Comparison of ENCODE assay signal across 8 cellular contexts in genomic region chr4:17576932-17577659, GRCh38. TPM values are rescaled to one million over a fixed set of nuclear protein-coding genes. Genes with fewer than 3 reads are reported as not detected.
DNase-seq lines count a peak whose midpoint lies in the region; ATAC-seq and TF ChIP-seq lines count a peak whose summit lies in the region.

LAP3 (plus strand) TSS chr4:17577198; CDS start chr4:17577466, 268 bp downstream.

- H3K4me3 Mint-ChIP-seq in HFFc6 = peak within 1 kb of the TSS; percentile 97
- H3K4me3 Mint-ChIP-seq in activated naive CD4-positive, alpha-beta T cell treated with anti-CD3 and anti-CD28 coated beads, Interleukin-2, amount 50 U/mL, for 24 hours = peak within 1 kb of the TSS; percentile 94

- TF ChIP-seq CTCF in HFFc6 (IDR thresholded peaks at IDR 0.05) (0 out of 2 replicates have a peak, but pooled peaks have one; percentile 46), NB4 (IDR thresholded peaks at IDR 0.05; ENCODE audit: low read depth, low read length) (no peak), suprapubic skin (IDR thresholded peaks at IDR 0.05) (no peak)

- H3K27me3 ChIP-seq in suprapubic skin = no peaks in the 10 kb centered on the region

- peak within 1 kb of the TSS; percentile 91 for H3K27ac ChIP-seq in suprapubic skin

- H3K36me3 ChIP-seq in suprapubic skin = peaks cover 4% of the 10 kb centered on the region

- DNase-seq in GM04504 (ENCODE audit: low read depth) = peak; percentile 90
- peak; percentile 94 for DNase-seq in HFFc6
- DNase-seq in NB4 (ENCODE audit: low read depth) = peak; percentile 98
- DNase-seq in globus pallidus (ENCODE audit: low spot score) = peak; percentile 97
- peak; percentile 55 to 99 (median 97) for DNase-seq in nucleus accumbens (lab: John Stamatoyannopoulos, UW)
- peak; percentile 99 for DNase-seq in suprapubic skin (ENCODE audit: low spot score in 2 of 2)

- H3K4me3 ChIP-seq in NB4 (ENCODE audit: low read depth, low read length) (peak within 1 kb of the TSS; percentile 79), suprapubic skin (peak within 1 kb of the TSS; percentile 77)

- TF ChIP-seq POLR2A in NB4 (IDR thresholded peaks at IDR 0.05; ENCODE audit: extremely low read depth, insufficient read length) = peak; percentile 97
- peak in 1 of 2 donors; percentile 93 for TF ChIP-seq POLR2A in suprapubic skin (IDR thresholded peaks at IDR 0.05)

- WGBS in suprapubic skin = 0% methylated on average over 3 of the region's 90 CpGs

- peaks cover 23% of the 10 kb centered on the region for H3K4me1 ChIP-seq in suprapubic skin

- no peaks in the 10 kb centered on the region for H3K9me3 ChIP-seq in suprapubic skin

- no peak for TF ChIP-seq EP300 in suprapubic skin (IDR thresholded peaks at IDR 0.05)

- peak within 1 kb of the TSS; percentile 87 for H3K27ac Mint-ChIP-seq in HFFc6
- H3K27ac Mint-ChIP-seq in activated naive CD4-positive, alpha-beta T cell treated with anti-CD3 and anti-CD28 coated beads, Interleukin-2, amount 50 U/mL, for 24 hours = peak within 1 kb of the TSS; percentile 95

- no peaks in the 10 kb centered on the region; the same call in 1 of the 2 replicates for H3K27me3 Mint-ChIP-seq in HFFc6 (ENCODE audit: insufficient read depth)
- no peaks in the 10 kb centered on the region for H3K27me3 Mint-ChIP-seq in activated naive CD4-positive, alpha-beta T cell treated with anti-CD3 and anti-CD28 coated beads, Interleukin-2, amount 50 U/mL, for 24 hours

- peak; percentile 96 for ATAC-seq in SK-N-SH treated with all-trans-retinoic acid at 6 μM for 48 hours

- H3K9me3 Mint-ChIP-seq in HFFc6 = no peaks in the 10 kb centered on the region
- no peaks in the 10 kb centered on the region for H3K9me3 Mint-ChIP-seq in activated naive CD4-positive, alpha-beta T cell treated with anti-CD3 and anti-CD28 coated beads, Interleukin-2, amount 50 U/mL, for 24 hours

- peaks cover 14% of the 10 kb centered on the region for H3K4me1 Mint-ChIP-seq in HFFc6 (ENCODE audit: low read depth)
- peaks cover 27% of the 10 kb centered on the region for H3K4me1 Mint-ChIP-seq in activated naive CD4-positive, alpha-beta T cell treated with anti-CD3 and anti-CD28 coated beads, Interleukin-2, amount 50 U/mL, for 24 hours

- peaks cover 4% of the 10 kb centered on the region; the same call in 1 of the 2 replicates for H3K36me3 Mint-ChIP-seq in HFFc6 (ENCODE audit: low read depth)
- peaks cover 11% of the 10 kb centered on the region for H3K36me3 Mint-ChIP-seq in activated naive CD4-positive, alpha-beta T cell treated with anti-CD3 and anti-CD28 coated beads, Interleukin-2, amount 50 U/mL, for 24 hours

TF ChIP-seq in SK-N-SH treated with all-trans-retinoic acid at 6 μM for 48 hours, 23 proteins besides CTCF, POLR2A, EP300 and RAD21:
- TF ChIP-seq ARNTL (CRISPR knock-in tag; IDR thresholded peaks at IDR 0.05; ENCODE audit: borderline replicate concordance, low read depth) (no peak), PPARA (CRISPR knock-in tag; IDR thresholded peaks at IDR 0.05; ENCODE audit: borderline replicate concordance) (no peak), ZC3H10 (CRISPR knock-in tag; IDR thresholded peaks at IDR 0.05) (no peak), TCF4 (CRISPR knock-in tag; IDR thresholded peaks at IDR 0.05; ENCODE audit: borderline replicate concordance) (no peak), ZNF565 (CRISPR knock-in tag; conservative IDR thresholded peaks at IDR 0.05; ENCODE audit: low read depth) (no peak), CSRNP3 (CRISPR knock-in tag; IDR thresholded peaks at IDR 0.05) (no peak), CSDC2 (CRISPR knock-in tag; IDR thresholded peaks at IDR 0.05) (no peak), ESRRG (CRISPR knock-in tag; IDR thresholded peaks at IDR 0.05) (no peak)

RNA-seq across cellular contexts. Expression of gene LAP3, which starts in this region (rescaled TPM):
- total RNA-seq in HFFc6 (2021; fragmentation: NEBNext Ultra II Directional; extraction: Animal tissue kit (Norgen Biotek cat#: 25700)) = 10 to 100 TPM; 54.4 to 56.3 (median 55.7) TPM
- total RNA-seq in suprapubic skin = 100 to 1,000 TPM in 1 of 4 donors, 10 to 100 TPM in 3; 45.9 to 100 (median 62.0) TPM

Comparison
In these comparisons a context has a peak if more than half of its experiments do, and no peak if none do; other contexts are left out.
1. Peak in every context shown above with its lines: DNase-seq, ATAC-seq, H3K4me3 ChIP-seq and H3K27ac ChIP-seq.